Comparison of ENCODE assay signal across 1 cellular context in genomic region chr2:85888745-85889647, GRCh38.
TF ChIP-seq lines count a peak whose summit lies in the region.

ST3GAL5 (minus strand) TSS chr2:85888990; CDS start chr2:85888905, 85 bp downstream.

TF ChIP-seq in SK-N-SH, 30 proteins besides CTCF, POLR2A, EP300 and RAD21 (continued from another document):
- TF ChIP-seq NFIC (IDR thresholded peaks at IDR 0.05; ENCODE audit: borderline replicate concordance) (peak; percentile 78; the same call in 1 of the 2 replicates), ELF1 (IDR thresholded peaks at IDR 0.05) (no peak), TAF1 (IDR thresholded peaks at IDR 0.05; ENCODE audit: borderline replicate concordance, low read depth, low read length) (peak; percentile 53; the same call in 1 of the 2 replicates), GATA2 (CRISPR knock-in tag; IDR thresholded peaks at IDR 0.05) (no peak), POLR2AphosphoS5 (IDR thresholded peaks at IDR 0.05; ENCODE audit: low read depth, low read length) (no peak), GABPA (IDR thresholded peaks at IDR 0.05; ENCODE audit: low read depth) (peak; percentile 22; the same call in 1 of the 2 replicates)
